ENCODE assay signal across 28 cellular contexts in the genomic region with DNA sequence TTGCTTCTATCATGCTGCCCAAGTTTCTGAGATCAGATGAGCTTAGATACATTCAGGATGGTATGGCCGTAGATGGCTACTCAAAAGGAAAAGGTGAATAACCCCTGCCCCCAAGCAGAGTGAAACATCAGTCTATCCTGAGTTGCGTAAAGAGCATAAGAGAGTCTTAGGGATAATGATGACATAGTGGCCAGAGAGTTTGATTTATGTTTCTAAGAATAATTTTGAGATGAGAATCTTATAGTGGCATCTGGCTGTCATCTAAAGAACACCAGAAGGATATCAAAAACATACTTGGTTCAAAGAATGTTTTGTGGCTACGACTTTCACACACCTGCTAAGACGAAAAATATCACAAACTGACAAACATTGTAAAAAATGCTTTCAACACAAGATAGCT. TPM values are rescaled to one million over a fixed set of nuclear protein-coding genes. Genes with fewer than 3 reads are reported as not detected.
"Had no signal": no experiment of that assay in that cellular context is flagged by ENCODE, and none has a peak within 500 bp of the region (broad histone marks: within the 10 kb centered on the region; RNA-seq: fewer than 3 reads in every experiment).

No MANE protein-coding gene starts in this region.

- H3K4me3 Mint-ChIP-seq: memory B cell; nephron progenitor cell; stimulated activated memory B cell treated with anti-CD40 and anti-IgM and Interleukin-4, amounts not matched to agents 10 μg/mL and 1 μg/mL and 100 μg/mL, for 72 hours; type B pancreatic cell had no signal

- H3K27ac Mint-ChIP-seq: nephron progenitor cell, type B pancreatic cell had no signal

- H3K36me3 ChIP-seq: gastrocnemius medialis, ovary, sigmoid colon, tibial artery had no signal

- H3K9me3 ChIP-seq: gastrocnemius medialis, ovary, psoas muscle, sigmoid colon, testis, tibial artery had no signal

- DNase-seq: dermis blood vessel endothelial cell; effector memory CD4-positive, alpha-beta T cell; foreskin fibroblast; gastrocnemius medialis; head of caudate nucleus; kidney; nephron progenitor cell; occipital lobe; ovary; posterior cingulate gyrus; psoas muscle; right cardiac atrium; sigmoid colon; stimulated activated CD4-positive, alpha-beta T cell treated with anti-CD3 and anti-CD28 coated beads, Interleukin-2, amount 100 ng/mL, for 24 hours; stimulated activated CD4-positive, alpha-beta T cell treated with anti-CD3 and anti-CD28 coated beads, Interleukin-4, amount 100 ng/mL, for 24 hours; stimulated activated naive CD8-positive, alpha-beta T cell treated with anti-CD3 and anti-CD28 coated beads, Interleukin-15, Interleukin-2, amounts not matched to agents 100 U/mL and 50 U/mL, for 24 hours; substantia nigra; testis; tibial artery had no signal

- FAIRE-seq: kidney had no signal

- ATAC-seq: esophagus mucosa; gastrocnemius medialis; left lobe of liver; psoas muscle; right cardiac atrium; stimulated activated memory B cell treated with anti-CD40 and anti-IgM and Interleukin-4, amounts not matched to agents 10 μg/mL and 1 μg/mL and 100 μg/mL, for 72 hours; stimulated activated naive CD8-positive, alpha-beta T cell treated with anti-CD3 and anti-CD28 coated beads, Interleukin-15, Interleukin-2, amounts not matched to agents 100 U/mL and 50 U/mL, for 24 hours had no signal

- H3K9me3 Mint-ChIP-seq: memory B cell; stimulated activated memory B cell treated with anti-CD40 and anti-IgM and Interleukin-4, amounts not matched to agents 10 μg/mL and 1 μg/mL and 100 μg/mL, for 72 hours had no signal

- H3K27ac ChIP-seq: coronary artery, epithelial cell of prostate, gastrocnemius medialis, ovary, psoas muscle, sigmoid colon, testis, tibial artery had no signal

- H3K4me3 ChIP-seq: coronary artery, gastrocnemius medialis, lung, ovary, psoas muscle, sigmoid colon, testis, tibial artery had no signal

- H3K36me3 Mint-ChIP-seq: type B pancreatic cell had no signal

- H3K27me3 ChIP-seq: gastrocnemius medialis, ovary, sigmoid colon, testis, tibial artery had no signal

- H3K4me1 ChIP-seq: gastrocnemius medialis, psoas muscle, sigmoid colon, testis, tibial artery had no signal

- H3K27me3 Mint-ChIP-seq: memory B cell; stimulated activated memory B cell treated with anti-CD40 and anti-IgM and Interleukin-4, amounts not matched to agents 10 μg/mL and 1 μg/mL and 100 μg/mL, for 72 hours; type B pancreatic cell had no signal

RNA-seq across cellular contexts. Expression of gene PIK3CG, which starts 20.6 kb away (rescaled TPM):
- total RNA-seq: renal cortical epithelial cell had no signal
